Comparison of ENCODE assay signal across 1 cellular context in genomic region chr3:177822826-177823225, GRCh38.
TF ChIP-seq lines count a peak whose summit lies in the region.

No MANE protein-coding gene starts in this region.

TF ChIP-seq in SK-N-SH treated with all-trans-retinoic acid at 6 μM for 48 hours, 23 proteins besides CTCF, POLR2A, EP300 and RAD21 (continued from another document):
- TF ChIP-seq, protein P1, sequence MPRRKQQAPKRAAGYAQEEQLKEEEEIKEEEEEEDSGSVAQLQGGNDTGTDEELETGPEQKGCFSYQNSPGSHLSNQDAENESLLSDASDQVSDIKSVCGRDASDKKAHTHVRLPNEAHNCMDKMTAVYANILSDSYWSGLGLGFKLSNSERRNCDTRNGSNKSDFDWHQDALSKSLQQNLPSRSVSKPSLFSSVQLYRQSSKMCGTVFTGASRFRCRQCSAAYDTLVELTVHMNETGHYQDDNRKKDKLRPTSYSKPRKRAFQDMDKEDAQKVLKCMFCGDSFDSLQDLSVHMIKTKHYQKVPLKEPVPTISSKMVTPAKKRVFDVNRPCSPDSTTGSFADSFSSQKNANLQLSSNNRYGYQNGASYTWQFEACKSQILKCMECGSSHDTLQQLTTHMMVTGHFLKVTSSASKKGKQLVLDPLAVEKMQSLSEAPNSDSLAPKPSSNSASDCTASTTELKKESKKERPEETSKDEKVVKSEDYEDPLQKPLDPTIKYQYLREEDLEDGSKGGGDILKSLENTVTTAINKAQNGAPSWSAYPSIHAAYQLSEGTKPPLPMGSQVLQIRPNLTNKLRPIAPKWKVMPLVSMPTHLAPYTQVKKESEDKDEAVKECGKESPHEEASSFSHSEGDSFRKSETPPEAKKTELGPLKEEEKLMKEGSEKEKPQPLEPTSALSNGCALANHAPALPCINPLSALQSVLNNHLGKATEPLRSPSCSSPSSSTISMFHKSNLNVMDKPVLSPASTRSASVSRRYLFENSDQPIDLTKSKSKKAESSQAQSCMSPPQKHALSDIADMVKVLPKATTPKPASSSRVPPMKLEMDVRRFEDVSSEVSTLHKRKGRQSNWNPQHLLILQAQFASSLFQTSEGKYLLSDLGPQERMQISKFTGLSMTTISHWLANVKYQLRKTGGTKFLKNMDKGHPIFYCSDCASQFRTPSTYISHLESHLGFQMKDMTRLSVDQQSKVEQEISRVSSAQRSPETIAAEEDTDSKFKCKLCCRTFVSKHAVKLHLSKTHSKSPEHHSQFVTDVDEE (CRISPR knock-in tag; IDR thresholded peaks at IDR 0.05): 0 out of 2 replicates have a peak, but pooled peaks have one; percentile 47
- TF ChIP-seq ARNTL (CRISPR knock-in tag; IDR thresholded peaks at IDR 0.05; ENCODE audit: borderline replicate concordance, low read depth): no peak
- no peak for TF ChIP-seq SNAI2 (CRISPR knock-in tag; IDR thresholded peaks at IDR 0.05)
